8 cellular contexts compared by ENCODE assay signal in the genomic region with DNA sequence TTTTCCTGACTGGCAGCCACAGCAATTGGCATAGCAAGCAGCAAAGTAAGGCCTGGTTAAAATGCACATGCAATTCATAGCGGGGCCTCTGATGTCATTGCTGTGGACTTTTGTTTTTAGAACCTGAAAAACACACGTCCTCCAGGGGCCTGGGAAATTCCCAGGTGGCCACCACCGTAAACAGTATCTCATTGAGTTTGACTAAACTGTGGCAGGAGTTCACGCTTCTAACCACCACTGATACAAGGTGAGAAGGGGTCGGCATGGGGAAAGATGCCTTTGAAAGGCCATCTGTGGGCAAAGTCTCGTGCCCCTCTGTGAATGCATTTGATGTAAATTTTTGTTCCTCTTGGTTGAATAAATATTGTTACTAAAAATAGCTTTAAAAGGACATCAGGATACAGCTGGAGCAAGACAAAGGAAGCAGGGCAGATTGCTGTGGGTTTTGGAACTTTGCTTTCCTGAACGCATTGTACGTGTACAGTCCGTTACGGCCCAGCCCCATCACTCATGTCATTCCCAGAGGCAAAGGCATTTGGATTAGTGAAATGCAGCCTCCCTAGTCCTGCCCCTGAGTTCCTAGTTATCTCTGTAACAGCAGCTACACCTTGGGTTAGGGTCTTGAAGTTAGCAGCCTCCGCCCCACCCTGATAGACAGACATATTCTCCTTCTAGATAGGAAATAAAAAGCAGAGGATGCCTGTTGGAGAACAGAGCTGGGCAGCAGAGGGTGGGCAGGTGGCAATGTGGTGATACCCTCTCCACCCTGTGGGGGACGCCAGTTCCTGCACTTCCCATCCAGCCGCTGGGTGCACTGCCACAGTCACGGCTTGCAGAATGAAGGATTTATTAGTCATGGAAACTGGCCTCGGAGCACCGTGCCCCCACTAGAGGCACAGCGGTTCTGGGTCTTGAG.
DNase-seq lines count a peak whose midpoint lies in the region; ATAC-seq and TF ChIP-seq lines count a peak whose summit lies in the region.

No MANE protein-coding gene starts in this region.

- TF ChIP-seq CTCF in colonic mucosa (IDR thresholded peaks at IDR 0.05) = no peak

- H3K9me3 Mint-ChIP-seq in activated CD4-positive, alpha-beta T cell treated with anti-CD3 and anti-CD28 coated beads, Interleukin-2, amount 10 ng/mL, durations not matched to agents 24 days and 14 days = no peaks in the 10 kb centered on the region

- H3K27ac Mint-ChIP-seq in activated CD4-positive, alpha-beta T cell treated with anti-CD3 and anti-CD28 coated beads, Interleukin-2, amount 10 ng/mL, durations not matched to agents 24 days and 14 days = peak overlapping the region; percentile 97

- no peak overlapping the region for H3K4me3 ChIP-seq in trophoblast cell (ENCODE audit: low read depth, low read length)
- no peak overlapping the region for H3K4me3 ChIP-seq in colonic mucosa

- peaks cover 9% of the 10 kb centered on the region for H3K79me1 ChIP-seq in trophoblast cell (ENCODE audit: low read length)

- H3K18ac ChIP-seq in trophoblast cell (ENCODE audit: low read length) = no peak overlapping the region

- no peak overlapping the region for H2BK12ac ChIP-seq in trophoblast cell (ENCODE audit: low read length)

- peaks cover 9% of the 10 kb centered on the region for H3K36me3 Mint-ChIP-seq in activated CD4-positive, alpha-beta T cell treated with anti-CD3 and anti-CD28 coated beads, Interleukin-2, amount 10 ng/mL, durations not matched to agents 24 days and 14 days (ENCODE audit: low read depth)

- H3K27ac ChIP-seq in trophoblast cell (ENCODE audit: low read depth, low read length) = no peak overlapping the region
- no peak overlapping the region for H3K27ac ChIP-seq in colonic mucosa

- H3K9me3 ChIP-seq in trophoblast cell (ENCODE audit: insufficient read depth, low read depth, low read length) (no peaks in the 10 kb centered on the region), colonic mucosa (no peaks in the 10 kb centered on the region)

- H3K27me3 ChIP-seq in trophoblast cell (ENCODE audit: insufficient read depth, low read length) = no peaks in the 10 kb centered on the region
- H3K27me3 ChIP-seq in colonic mucosa = no peaks in the 10 kb centered on the region

- no peak overlapping the region for H3K23ac ChIP-seq in trophoblast cell (ENCODE audit: low read length)

- H3K9ac ChIP-seq in trophoblast cell (ENCODE audit: low read length) (no peak overlapping the region), colonic mucosa (ENCODE audit: low read depth in 2 of 2, low read length in 2 of 2) (no peak overlapping the region)

- WGBS in trophoblast cell (ENCODE audit: extremely low coverage, insufficient coverage, insufficient read length) = no CpG with 5 or more reads among the region's 17 CpGs

- no peak overlapping the region for H2AFZ ChIP-seq in trophoblast cell (ENCODE audit: insufficient read depth, low read length, poor library complexity)

- H2BK120ac ChIP-seq in trophoblast cell (ENCODE audit: insufficient read depth, low read length, poor library complexity) = no peak overlapping the region

- H3K4me3 Mint-ChIP-seq in activated CD4-positive, alpha-beta T cell treated with anti-CD3 and anti-CD28 coated beads, Interleukin-2, amount 10 ng/mL, durations not matched to agents 24 days and 14 days = peak overlapping the region; percentile 48

- H3K4me1 Mint-ChIP-seq in activated CD4-positive, alpha-beta T cell treated with anti-CD3 and anti-CD28 coated beads, Interleukin-2, amount 10 ng/mL, durations not matched to agents 24 days and 14 days = peaks cover 64% of the 10 kb centered on the region

- H3K79me2 ChIP-seq in trophoblast cell (ENCODE audit: control insufficient read depth, insufficient read depth, low read length, poor library complexity) = no peaks in the 10 kb centered on the region

- H4K91ac ChIP-seq in trophoblast cell (ENCODE audit: low read depth, low read length) = no peak overlapping the region

- DNase-seq in activated CD4-positive, alpha-beta T cell treated with anti-CD3 and anti-CD28 coated beads, Interleukin-2, amount 10 ng/mL, durations not matched to agents 24 days and 14 days = peak; percentile 91
- no peak for DNase-seq in activated CD4-positive, alpha-beta T cell treated with anti-CD3 and anti-CD28 coated beads, Interleukin-2, amount 50 U/mL, for 4 hours
- DNase-seq in M059J (ENCODE audit: low read depth) = peak; percentile 68
- DNase-seq in brain pericyte (ENCODE audit: low read depth, low spot score) = peak; percentile 25
- peak; percentile 45 to 55 for DNase-seq in trophoblast cell
- DNase-seq in GM19238 (ENCODE audit: insufficient read length, low spot score) = no peak
- no peak for DNase-seq in colonic mucosa

- peak; percentile 57 for ATAC-seq in GM21737 (IDR thresholded peaks at IDR 0.05; ENCODE audit: unreplicated experiment)

- no peak overlapping the region for H3K14ac ChIP-seq in trophoblast cell (ENCODE audit: low read length)

- H3K36me3 ChIP-seq in trophoblast cell (ENCODE audit: control insufficient read depth in 1 of 2, insufficient read depth in 2 of 2, low read length in 2 of 2) = no peaks in the 10 kb centered on the region
- H3K36me3 ChIP-seq in colonic mucosa = no peaks in the 10 kb centered on the region

- no peak overlapping the region for H4K8ac ChIP-seq in trophoblast cell (ENCODE audit: low read depth, low read length)

- H3K4me1 ChIP-seq in trophoblast cell (ENCODE audit: control insufficient read depth in 1 of 2, insufficient read depth in 2 of 2, low read length in 2 of 2) (peaks cover 8 to 26% of the 10 kb centered on the region in 2 experiments), colonic mucosa (no peaks in the 10 kb centered on the region)

- intact Hi-C loops in activated CD4-positive, alpha-beta T cell treated with anti-CD3 and anti-CD28 coated beads, Interleukin-2, amount 10 ng/mL, durations not matched to agents 24 days and 14 days (cut with micrococcal nuclease) = loop anchor here (1.0 to 10.0 kb wide), 10 partner anchors 33 to 1191 kb away; partner anchors contain the start of genes SYTL3 and TMEM242
- intact Hi-C loops in colonic mucosa (cut with DNase I) = no loop called here

- H3K4me2 ChIP-seq in trophoblast cell (ENCODE audit: low read length) = no peak overlapping the region

- no peak overlapping the region for H2BK5ac ChIP-seq in trophoblast cell (ENCODE audit: low read depth, low read length, poor library complexity)

- no peak overlapping the region for H3K4ac ChIP-seq in trophoblast cell (ENCODE audit: low read depth, low read length)

- H3K27me3 Mint-ChIP-seq in activated CD4-positive, alpha-beta T cell treated with anti-CD3 and anti-CD28 coated beads, Interleukin-2, amount 10 ng/mL, durations not matched to agents 24 days and 14 days = no peaks in the 10 kb centered on the region

- H4K12ac ChIP-seq in trophoblast cell (ENCODE audit: low read depth, low read length) = peak overlapping the region; percentile 27

- no peak overlapping the region for H2AK5ac ChIP-seq in trophoblast cell (ENCODE audit: low read length)

Comparison
In these comparisons a context has a peak if more than half of its experiments do, and no peak if none do; other contexts are left out.
1. DNase-seq: peak in activated CD4-positive, alpha-beta T cell treated with anti-CD3 and anti-CD28 coated beads, Interleukin-2, amount 10 ng/mL, durations not matched to agents 24 days and 14 days (single experiment), M059J (single experiment), brain pericyte (single experiment) and trophoblast cell (2 of 2); none in activated CD4-positive, alpha-beta T cell treated with anti-CD3 and anti-CD28 coated beads, Interleukin-2, amount 50 U/mL, for 4 hours (0 of 2), GM19238 (single experiment) and colonic mucosa (single experiment).